ENCODE assay signal across 15 cellular contexts in the genomic region with DNA sequence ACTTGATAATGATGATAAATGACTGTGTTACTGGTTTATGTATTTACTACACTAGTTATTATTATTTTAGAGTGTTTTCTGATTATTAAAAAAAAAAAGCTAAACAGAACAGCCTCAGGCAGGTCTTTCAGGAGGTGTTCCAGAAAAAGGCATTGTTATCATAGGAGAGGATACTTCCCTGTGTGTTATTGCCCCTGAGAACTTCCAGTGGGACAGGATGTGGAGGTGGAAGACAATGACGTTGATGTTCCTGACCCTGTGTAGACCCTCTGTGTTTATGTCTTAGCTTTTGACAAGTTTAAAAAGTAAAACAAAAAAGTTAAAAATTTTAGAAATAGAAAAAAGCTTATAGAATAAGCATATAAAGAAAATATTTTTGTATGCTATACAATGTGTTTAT. TPM values are rescaled to one million over a fixed set of nuclear protein-coding genes. Genes with fewer than 3 reads are reported as not detected.
A peak's percentile ranks its signal among the peaks of the same experiment; 100 is the strongest.
DNase-seq lines count a peak whose midpoint lies in the region; ATAC-seq and TF ChIP-seq lines count a peak whose summit lies in the region.
"Had no signal": no experiment of that assay in that cellular context is flagged by ENCODE, and none has a peak within 500 bp of the region (broad histone marks: within the 10 kb centered on the region; RNA-seq: fewer than 3 reads in every experiment).

No MANE protein-coding gene starts in this region.

- TF ChIP-seq CTCF in left ventricle myocardium inferior (IDR thresholded peaks at IDR 0.05; ENCODE audit: borderline replicate concordance): no peak
- no peak for TF ChIP-seq CTCF in transverse colon (IDR thresholded peaks at IDR 0.05)

- DNase-seq in left ventricle myocardium inferior: no peak
- DNase-seq in cardiac septum (ENCODE audit: low spot score): no peak
- DNase-seq in dermis blood vessel endothelial cell: peak; percentile 70
- DNase-seq in pulmonary artery endothelial cell (ENCODE audit: low read depth, low spot score): peak; percentile 20
- DNase-seq in activated CD4-positive, CD25-positive, alpha-beta regulatory T cell treated with anti-CD3 and anti-CD28 coated beads, Interleukin-2, amount 50 U/mL, for 72 hours: no peak
- DNase-seq in transverse colon: no peak
- DNase-seq: DMS153, EL, NCI-H1092, NCI-H2029 treated with DMSO at 0.1 percent for 48 hours, NCI-H524 treated with DMSO at 0.1 percent for 48 hours had no signal

- H3K4me1 ChIP-seq in left ventricle myocardium inferior (peaks cover 63% of the 10 kb centered on the region), transverse colon (peaks cover 0 to 5% (median 0%) of the 10 kb centered on the region in 4 donors)

- no peaks in the 10 kb centered on the region for H3K9me3 ChIP-seq in left ventricle myocardium inferior (replicated peaks)
- no peaks in the 10 kb centered on the region for H3K9me3 ChIP-seq in transverse colon
- H3K9me3 ChIP-seq: HAP-1 had no signal

- H3K36me3 ChIP-seq in left ventricle myocardium inferior (no peaks in the 10 kb centered on the region), transverse colon (no peaks in the 10 kb centered on the region)
- H3K36me3 ChIP-seq: HAP-1 had no signal

- in situ Hi-C loops in transverse colon (cut with MboI; ENCODE audit: low pct_ligation_motif_present in 1 of 4, low pct_unique_long_range_greater_than_20kb in 1 of 4, low sequenced_read_pairs in 3 of 4): no loop called here

- intact Hi-C loops in left ventricle myocardium inferior (cut with micrococcal nuclease): loop anchor here (10.0 kb wide), 1 partner anchor 45 kb away; the partner anchor contains the start of gene NCOA7
- intact Hi-C loops in cardiac septum (cut with DNase I): loop anchor here (5.0 to 10.0 kb wide), 2 partner anchors 48 to 535 kb away; partner anchors contain the start of genes HDDC2 and NCOA7
- intact Hi-C loops in transverse colon (cut with DNase I; ENCODE audit: low total_unique reads): no loop called here

- TF ChIP-seq EP300 in transverse colon (IDR thresholded peaks at IDR 0.05; ENCODE audit: low read depth): no peak

- no peak for ATAC-seq in GM19467 (IDR thresholded peaks at IDR 0.05; ENCODE audit: unreplicated experiment)
- ATAC-seq: HepG2 had no signal

- 67 to 76% methylated on average over 1 of the region's 1 CpG for WGBS in transverse colon (ENCODE audit: low coverage in 1 of 2), 2 donors

- peak overlapping the region; percentile 26 for H3K27ac ChIP-seq in left ventricle myocardium inferior (replicated peaks)
- H3K27ac ChIP-seq in transverse colon: no peak overlapping the region
- H3K27ac ChIP-seq: KMS-11 had no signal

- no peaks in the 10 kb centered on the region for H3K27me3 ChIP-seq in left ventricle myocardium inferior (ENCODE audit: low read depth)
- no peaks in the 10 kb centered on the region for H3K27me3 ChIP-seq in transverse colon

- no peak overlapping the region for H3K4me3 ChIP-seq in left ventricle myocardium inferior
- no peak overlapping the region for H3K4me3 ChIP-seq in transverse colon
- H3K4me3 ChIP-seq: HAP-1 had no signal

- no peak for TF ChIP-seq POLR2A in transverse colon (IDR thresholded peaks at IDR 0.05)

RNA-seq across cellular contexts. Expression of gene NCOA7, which starts 49.1 kb away (rescaled TPM):
- total RNA-seq in left ventricle myocardium inferior: 10.3 TPM
- 10.3 TPM for total RNA-seq in cardiac septum
- total RNA-seq in dermis blood vessel endothelial cell: 71.6 and 111 TPM in 2 replicates
- 38.1 and 83.1 TPM in 2 replicates for total RNA-seq in pulmonary artery endothelial cell
- total RNA-seq in transverse colon: 10 to 100 TPM; 16.7 to 28.3 (median 21.2) TPM

Comparison
In these comparisons a context has a peak if more than half of its experiments do, and no peak if none do; other contexts are left out.
1. DNase-seq: peak in dermis blood vessel endothelial cell (single experiment) and pulmonary artery endothelial cell (single experiment); none in left ventricle myocardium inferior (single experiment), cardiac septum (single experiment), activated CD4-positive, CD25-positive, alpha-beta regulatory T cell treated with anti-CD3 and anti-CD28 coated beads, Interleukin-2, amount 50 U/mL, for 72 hours (single experiment) and transverse colon (single experiment).